In genomic region chr20:56360133-56360898, GRCh38 we compare ENCODE assay signal across 8 cellular contexts. TPM values are rescaled to one million over a fixed set of nuclear protein-coding genes. Genes with fewer than 3 reads are reported as not detected.
DNase-seq lines count a peak whose midpoint lies in the region; ATAC-seq and TF ChIP-seq lines count a peak whose summit lies in the region.

No MANE protein-coding gene starts in this region.

- no peak overlapping the region for H3K27ac Mint-ChIP-seq in activated naive CD4-positive, alpha-beta T cell treated with anti-CD3 and anti-CD28 coated beads for 36 hours

- CTCF ChIA-PET in activated naive CD4-positive, alpha-beta T cell treated with anti-CD3 and anti-CD28 coated beads for 36 hours (lab: Charles Lee): interaction anchor here (0.6 to 1.0 kb wide), 2 partner anchors 12 to 218 kb away, joined by 3 read pairs; no protein-coding TSS in a partner anchor

- TF ChIP-seq POLR2A in transverse colon (IDR thresholded peaks at IDR 0.05): no peak

- intact Hi-C loops in activated naive CD4-positive, alpha-beta T cell treated with anti-CD3 and anti-CD28 coated beads for 36 hours (cut with micrococcal nuclease): no loop called here
- intact Hi-C loops in transverse colon (cut with DNase I; ENCODE audit: low total_unique reads): no loop called here

- no peaks in the 10 kb centered on the region for H3K9me3 Mint-ChIP-seq in activated naive CD4-positive, alpha-beta T cell treated with anti-CD3 and anti-CD28 coated beads for 36 hours

- peaks cover 16% of the 10 kb centered on the region for H3K4me1 Mint-ChIP-seq in activated naive CD4-positive, alpha-beta T cell treated with anti-CD3 and anti-CD28 coated beads for 36 hours (ENCODE audit: low read depth)

- no peak for TF ChIP-seq EP300 in transverse colon (IDR thresholded peaks at IDR 0.05; ENCODE audit: low read depth)

- WGBS in lung, 2 donors: 74 to 87% methylated on average over 13 of the region's 13 CpGs
- WGBS in transverse colon (ENCODE audit: low coverage in 1 of 2), 2 donors: 70 to 82% methylated on average over 12 to 13 of the region's 13 CpGs

- DNase-seq in activated naive CD4-positive, alpha-beta T cell treated with anti-CD3 and anti-CD28 coated beads for 36 hours: no peak
- no peak for DNase-seq in activated naive CD4-positive, alpha-beta T cell treated with Interleukin-2 at 50 U/mL for 16 hours
- DNase-seq in T47D (ENCODE audit: low read depth in 1 of 2, low spot score in 1 of 2) (peak; percentile 39 to 72), lung (ENCODE audit: low spot score) (no peak), transverse colon (no peak), NCI-H2196 treated with DMSO at 0.1 percent for 48 hours (lab: John Stamatoyannopoulos, UW; ENCODE audit: unreplicated experiment) (no peak), iPS-NIHi11 (ENCODE audit: low spot score) (no peak)

- H3K4me1 ChIP-seq in lung (ENCODE audit: control insufficient read depth in 2 of 2, insufficient read depth in 2 of 2, low read length in 2 of 2): peaks cover 5 to 8% of the 10 kb centered on the region in 2 donors
- peaks cover 2 to 28% (median 11%) of the 10 kb centered on the region in 4 donors for H3K4me1 ChIP-seq in transverse colon

- in situ Hi-C loops in T47D (cut with HindIII; ENCODE audit: low pct_unique_long_range_greater_than_20kb, low sequenced_read_pairs): no loop called here
- in situ Hi-C loops in transverse colon (cut with MboI; ENCODE audit: low pct_ligation_motif_present in 1 of 4, low pct_unique_long_range_greater_than_20kb in 1 of 4, low sequenced_read_pairs in 3 of 4): no loop called here

- peaks cover 3% of the 10 kb centered on the region for H3K36me3 Mint-ChIP-seq in activated naive CD4-positive, alpha-beta T cell treated with anti-CD3 and anti-CD28 coated beads for 36 hours (ENCODE audit: low read depth)

- peak overlapping the region; percentile 86 for H3K4me3 Mint-ChIP-seq in activated naive CD4-positive, alpha-beta T cell treated with anti-CD3 and anti-CD28 coated beads for 36 hours

- H3K9me3 ChIP-seq in lung (ENCODE audit: control insufficient read depth in 2 of 2, insufficient read depth in 1 of 2, low read length in 1 of 2) (no peaks in the 10 kb centered on the region), transverse colon (no peaks in the 10 kb centered on the region)

- H3K27ac ChIP-seq in lung (ENCODE audit: low read depth in 1 of 2, low read length in 1 of 2) (peak overlapping the region; percentile 68 to 84), transverse colon (peak overlapping the region; percentile 85 to 89 (median 86))

- H3K36me3 ChIP-seq in lung (ENCODE audit: control insufficient read depth in 2 of 2, insufficient read depth in 2 of 2, low read length in 2 of 2) (no peaks in the 10 kb centered on the region), transverse colon (peaks cover 0 to 2% (median under 1%) of the 10 kb centered on the region in 4 donors)

- H3K4me3 ChIP-seq in lung (peak overlapping the region; percentile 4), transverse colon (peak overlapping the region in 3 of 4 donors; percentile 92 to 98 (median 97))

- no peaks in the 10 kb centered on the region for H3K27me3 Mint-ChIP-seq in activated naive CD4-positive, alpha-beta T cell treated with anti-CD3 and anti-CD28 coated beads for 36 hours (ENCODE audit: low read depth)

- H3K27me3 ChIP-seq in lung (ENCODE audit: control insufficient read depth, insufficient read depth) (no peaks in the 10 kb centered on the region), transverse colon (no peaks in the 10 kb centered on the region)

- TF ChIP-seq CTCF in lung (IDR thresholded peaks at IDR 0.05; ENCODE audit: control extremely low read depth, extremely low read depth) (no peak), transverse colon (IDR thresholded peaks at IDR 0.05) (no peak)

- ATAC-seq in lung (ENCODE audit: insufficient read depth, low FRiP score): no peak
- no peak for ATAC-seq in GM19328 (IDR thresholded peaks at IDR 0.05; ENCODE audit: unreplicated experiment)

RNA-seq across cellular contexts. Expression of gene FAM210B, which starts 1.5 kb away (rescaled TPM):
- 1 to 10 TPM; 7.5 to 8.2 TPM for total RNA-seq in activated naive CD4-positive, alpha-beta T cell treated with anti-CD3 and anti-CD28 coated beads for 36 hours
- total RNA-seq in lung: 10 to 100 TPM; 27.3 to 41.7 TPM
- polyA plus RNA-seq in lung: 10 to 100 TPM; 18.7 to 22.8 TPM
- 10 to 100 TPM; 15.3 to 30.7 (median 25.5) TPM for total RNA-seq in transverse colon

RNA-seq across cellular contexts. Expression of gene AURKA, which starts 31.7 kb away (rescaled TPM):
- total RNA-seq in activated naive CD4-positive, alpha-beta T cell treated with anti-CD3 and anti-CD28 coated beads for 36 hours: 100 to 1,000 TPM; 115 to 121 TPM
- 1 to 10 TPM; 3.6 to 6.2 TPM for total RNA-seq in lung
- 1 to 10 TPM; 1.5 to 2.7 TPM for polyA plus RNA-seq in lung
- total RNA-seq in transverse colon: 10 to 100 TPM in 1 of 4 donors, 1 to 10 TPM in 2, under 1 TPM in 1; 0.75 to 12.4 (median 4.9) TPM

RNA-seq across cellular contexts. Expression of gene CSTF1, which starts 32.1 kb away (rescaled TPM):
- 10 to 100 TPM; 68.0 to 70.7 TPM for total RNA-seq in activated naive CD4-positive, alpha-beta T cell treated with anti-CD3 and anti-CD28 coated beads for 36 hours
- total RNA-seq in lung (10 to 100 TPM; 23.5 to 36.1 TPM), transverse colon (10 to 100 TPM in 2 of 4 donors, 1 to 10 TPM in 2; 5.2 to 21.8 (median 14.2) TPM)
- 10 to 100 TPM in 1 of 2 donors, 1 to 10 TPM in 1; 6.4 to 14.7 TPM for polyA plus RNA-seq in lung

RNA-seq across cellular contexts. Expression of gene CASS4, which starts 51.7 kb away (rescaled TPM):
- 1 to 10 TPM; 5.1 to 5.2 TPM for total RNA-seq in activated naive CD4-positive, alpha-beta T cell treated with anti-CD3 and anti-CD28 coated beads for 36 hours
- total RNA-seq in lung (10 to 100 TPM; 19.7 to 30.7 TPM), transverse colon (1 to 10 TPM in 3 of 4 donors, not detected in 1; 1.1 to 1.4 (median 1.1) TPM)
- 1 to 10 TPM; 4.5 to 9.9 TPM for polyA plus RNA-seq in lung

Comparison
In these comparisons a context has a peak if more than half of its experiments do, and no peak if none do; other contexts are left out.
1. DNase-seq: peak in T47D (2 of 2); none in activated naive CD4-positive, alpha-beta T cell treated with anti-CD3 and anti-CD28 coated beads for 36 hours (single experiment), activated naive CD4-positive, alpha-beta T cell treated with Interleukin-2 at 50 U/mL for 16 hours (single experiment), lung (single experiment), transverse colon (single experiment), NCI-H2196 treated with DMSO at 0.1 percent for 48 hours (single experiment) and iPS-NIHi11 (single experiment).
2. RNA of gene AURKA, which starts 31.7 kb away (total RNA-seq): 115 to 121 TPM in activated naive CD4-positive, alpha-beta T cell treated with anti-CD3 and anti-CD28 coated beads for 36 hours; 0.75 to 12.4 TPM in transverse colon and 3.6 to 6.2 TPM in lung; every median in the first group is over 4 times any median in the second.